ENCODE assay signal across 13 cellular contexts in genomic region chr10:97649405-97649750, GRCh38. TPM values are rescaled to one million over a fixed set of nuclear protein-coding genes. Genes with fewer than 3 reads are reported as not detected.
DNase-seq lines count a peak whose midpoint lies in the region; ATAC-seq and TF ChIP-seq lines count a peak whose summit lies in the region.
"Not testable (repeated sequence)": the region's sequence is repeated elsewhere in the genome, so short reads cannot be mapped to it uniquely, and the experiment has no call there.
"Had no signal": no experiment of that assay in that cellular context is flagged by ENCODE, and none has a peak within 500 bp of the region (broad histone marks: within the 10 kb centered on the region; RNA-seq: fewer than 3 reads in every experiment).

No MANE protein-coding gene starts in this region.

- BruUV-seq in HCT116 (replicated peaks; lab: Mats Ljungman, UMichigan): not testable (repeated sequence)

- intact Hi-C loops in HCT116 (cut with micrococcal nuclease): not testable (repeated sequence)

- H3K36me3 Mint-ChIP-seq in activated T-helper 17 cell treated with anti-CD3 and anti-CD28 coated beads, Interleukin-2, amount 50 U/mL, for 72 hours (ENCODE audit: low read depth): peaks cover 46% of the 10 kb centered on the region
- H3K36me3 Mint-ChIP-seq in central memory CD8-positive, alpha-beta T cell (ENCODE audit: insufficient read depth): peaks cover 26% of the 10 kb centered on the region
- peaks cover 10 to 14% of the 10 kb centered on the region in 2 donors for H3K36me3 Mint-ChIP-seq in naive B cell

- not testable (repeated sequence) for TF ChIP-seq CTCF in AG04450 (IDR thresholded peaks at IDR 0.05; ENCODE audit: low read depth, low read length); HCT116 (IDR thresholded peaks at IDR 0.05 in 2 of 3, conservative IDR thresholded peaks at IDR 0.05 in 1 of 3; ENCODE audit: borderline replicate concordance in 1 of 3, insufficient read depth in 1 of 3, low read depth in 2 of 3, low read length in 2 of 3); hepatocyte (IDR thresholded peaks at IDR 0.05; ENCODE audit: poor library complexity)

- not testable (repeated sequence) for H4K20me1 ChIP-seq in HCT116 (ENCODE audit: insufficient read depth); hepatocyte (ENCODE audit: insufficient read depth, poor library complexity, severe bottlenecking)

- POLR2A ChIA-PET in AG04450 (lab: Yijun Ruan, JAX) (interaction anchor here (1.0 to 1.7 kb wide), 3 partner anchors 9 to 38 kb away, joined by 5 to 10 read pairs (median 7); partner anchors contain the start of genes AVPI1 and PI4K2A), HCT116 (lab: Charles Lee) (interaction anchor here (1.1 kb wide), 1 partner anchor 9 kb away, joined by 8 read pairs; the partner anchor contains the start of gene PI4K2A)

- H3K9ac ChIP-seq in HCT116 (ENCODE audit: low read length): peak overlapping the region; percentile 55

- not testable (repeated sequence) for H3K9me3 Mint-ChIP-seq in activated T-helper 17 cell treated with anti-CD3 and anti-CD28 coated beads, Interleukin-2, amount 50 U/mL, for 72 hours; central memory CD8-positive, alpha-beta T cell; naive B cell; stimulated activated naive CD8-positive, alpha-beta T cell treated with anti-CD3 and anti-CD28 coated beads, Interleukin-15, amount 100 ng/mL, for 72 hours

- not testable (repeated sequence) for H2AFZ ChIP-seq in HCT116 (ENCODE audit: low read depth, low read length, poor library complexity, severe bottlenecking); hepatocyte

- peaks cover 36% of the 10 kb centered on the region for H3K79me2 ChIP-seq in HCT116 (ENCODE audit: insufficient read depth, low read length)
- H3K79me2 ChIP-seq in hepatocyte: peaks cover 68% of the 10 kb centered on the region

- not testable (repeated sequence) for H3K27me3 Mint-ChIP-seq in activated T-helper 17 cell treated with anti-CD3 and anti-CD28 coated beads, Interleukin-2, amount 50 U/mL, for 72 hours; central memory CD8-positive, alpha-beta T cell; naive B cell; stimulated activated naive CD8-positive, alpha-beta T cell treated with anti-CD3 and anti-CD28 coated beads, Interleukin-15, amount 100 ng/mL, for 72 hours

- peak overlapping the region; percentile 71 for H3K4me3 Mint-ChIP-seq in activated T-helper 17 cell treated with anti-CD3 and anti-CD28 coated beads, Interleukin-2, amount 50 U/mL, for 72 hours
- H3K4me3 Mint-ChIP-seq in central memory CD8-positive, alpha-beta T cell: peak overlapping the region; percentile 62
- peak overlapping the region in 1 of 8 donors; percentile 52 for H3K4me3 Mint-ChIP-seq in naive B cell
- not testable (repeated sequence) for H3K4me3 Mint-ChIP-seq in stimulated activated naive CD8-positive, alpha-beta T cell treated with anti-CD3 and anti-CD28 coated beads, Interleukin-15, amount 100 ng/mL, for 72 hours

- H3K27ac ChIP-seq in AG04450 (ENCODE audit: low read depth, low read length): peak overlapping the region; percentile 67
- H3K27ac ChIP-seq in HCT116 (ENCODE audit: low read depth, low read length): peak overlapping the region; percentile 60
- H3K27ac ChIP-seq in hepatocyte: peak overlapping the region; percentile 86

- not testable (repeated sequence) for TF ChIP-seq POLR2A in HCT116 (IDR thresholded peaks at IDR 0.05; ENCODE audit: borderline replicate concordance, extremely low read depth, insufficient read depth, insufficient read length)

- RAD21 ChIA-PET in HCT116 (lab: Charles Lee; ENCODE audit: low non-redundant PET in 1 of 2, low total read pairs in 2 of 2, uncharacterized antibody in 2 of 2, unreplicated experiment in 2 of 2): not testable (repeated sequence)

- H3K36me3 ChIP-seq in HCT116 (ENCODE audit: control insufficient read depth in 1 of 2, insufficient read depth in 2 of 2, low read length in 2 of 2): peaks cover 11 to 27% of the 10 kb centered on the region in 2 experiments; a peak in 3 of 4 replicates
- not testable (repeated sequence) for H3K36me3 ChIP-seq in hepatocyte (replicated peaks; ENCODE audit: insufficient read depth, low read depth)

- H3K4me1 Mint-ChIP-seq in activated T-helper 17 cell treated with anti-CD3 and anti-CD28 coated beads, Interleukin-2, amount 50 U/mL, for 72 hours: not testable (repeated sequence)
- H3K4me1 Mint-ChIP-seq in central memory CD8-positive, alpha-beta T cell: peaks cover 24% of the 10 kb centered on the region
- H3K4me1 Mint-ChIP-seq in naive B cell: peaks cover 9 to 14% (median 10%) of the 10 kb centered on the region in 3 donors
- peaks cover 11% of the 10 kb centered on the region for H3K4me1 Mint-ChIP-seq in stimulated activated naive CD8-positive, alpha-beta T cell treated with anti-CD3 and anti-CD28 coated beads, Interleukin-15, amount 100 ng/mL, for 72 hours

- H3K27ac Mint-ChIP-seq in activated T-helper 17 cell treated with anti-CD3 and anti-CD28 coated beads, Interleukin-2, amount 50 U/mL, for 72 hours: peak overlapping the region; percentile 94
- peak overlapping the region; percentile 84 for H3K27ac Mint-ChIP-seq in central memory CD8-positive, alpha-beta T cell (ENCODE audit: low read depth)
- peak overlapping the region in 5 of 6 donors; percentile 32 to 83 (median 56) for H3K27ac Mint-ChIP-seq in naive B cell
- peak overlapping the region in 1 of 2 donors; percentile 7 for H3K27ac Mint-ChIP-seq in stimulated activated naive CD8-positive, alpha-beta T cell treated with anti-CD3 and anti-CD28 coated beads, Interleukin-15, amount 100 ng/mL, for 72 hours

- not testable (repeated sequence) for H3K27me3 ChIP-seq in AG04450 (ENCODE audit: control insufficient read depth, insufficient read depth, low read length); HCT116 (ENCODE audit: insufficient read depth, low read length); hepatocyte

- H3K9me2 ChIP-seq in HCT116 (ENCODE audit: insufficient read depth); hepatocyte (replicated peaks; ENCODE audit: insufficient read depth): not testable (repeated sequence)

- WGBS in hepatocyte (ENCODE audit: low lambda C conversion rate, missing lambda C conversion rate): 98% methylated on average over 4 of the region's 4 CpGs

- not testable (repeated sequence) for ATAC-seq in HCT116; activated T-helper 17 cell treated with anti-CD3 and anti-CD28 coated beads, Interleukin-2, amount 50 U/mL, for 72 hours (replicated peaks); naive B cell (ENCODE audit: low read depth in 2 of 2)
- peak; percentile 11; the same call in 2 of the 3 replicates for ATAC-seq in SK-N-SH treated with all-trans-retinoic acid at 6 μM for 48 hours
- peak; percentile 21 for ATAC-seq in central memory CD8-positive, alpha-beta T cell (replicated peaks; ENCODE audit: extremely low read depth, poor library complexity, severe bottlenecking)
- peak; percentile 52 for ATAC-seq in stimulated activated naive CD8-positive, alpha-beta T cell treated with anti-CD3 and anti-CD28 coated beads, Interleukin-15, amount 100 ng/mL, for 72 hours

- H3K4me3 ChIP-seq in AG04450 (ENCODE audit: low read depth, low read length); hepatocyte: not testable (repeated sequence)
- H3K4me3 ChIP-seq in HCT116 (replicated peaks in 1 of 2; ENCODE audit: low read depth in 1 of 2, low read length in 2 of 2): peak overlapping the region in 1 of 2 experiments; percentile 41; a peak in 2 of 4 replicates

- TF ChIP-seq RAD21 in HCT116 (IDR thresholded peaks at IDR 0.05; ENCODE audit: low read depth): not testable (repeated sequence)

- H3K4me2 ChIP-seq in HCT116 (ENCODE audit: low read length): peak overlapping the region; percentile 71
- peak overlapping the region; percentile 3 for H3K4me2 ChIP-seq in hepatocyte

- CTCF ChIA-PET in AG04450 (lab: Charles Lee) (interaction anchor here (0.6 to 1.8 kb wide), 5 partner anchors 27 to 185 kb away, joined by 3 to 13 read pairs (median 5); partner anchors contain the start of gene ANKRD2), HCT116 (lab: Charles Lee) (interaction anchor here (0.8 kb wide), 1 partner anchor 9 kb away, joined by 3 read pairs; the partner anchor contains the start of gene PI4K2A)

- H3K9me3 ChIP-seq in AG04450 (ENCODE audit: control insufficient read depth, insufficient read depth, low read length); HCT116 (ENCODE audit: control insufficient read depth in 1 of 2, insufficient read depth in 1 of 2, low read depth in 1 of 2, low read length in 2 of 2); hepatocyte (ENCODE audit: low read depth): not testable (repeated sequence)

- not testable (repeated sequence) for DNase-seq in AG04450 (ENCODE audit: low read depth, low spot score); HCT116 (ENCODE audit: low read depth, low spot score); central memory CD8-positive, alpha-beta T cell (ENCODE audit: low spot score in 2 of 2); hepatocyte (ENCODE audit: low spot score); naive B cell; stimulated activated naive CD8-positive, alpha-beta T cell treated with anti-CD3 and anti-CD28 coated beads, Interleukin-15, amount 100 ng/mL, for 72 hours

- H3K4me1 ChIP-seq in HCT116 (ENCODE audit: control insufficient read depth in 1 of 2, insufficient read depth in 2 of 2, low read length in 2 of 2): peaks cover 46 to 59% of the 10 kb centered on the region in 2 experiments
- H3K4me1 ChIP-seq in hepatocyte (ENCODE audit: insufficient read depth): not testable (repeated sequence)

RNA-seq across cellular contexts. Expression of gene PI4K2A, which starts 8.9 kb away (rescaled TPM):
- 35.6 and 36.1 TPM in 2 replicates for polyA plus RNA-seq in AG04450 (2011; rRNA removed)
- 25.5 and 28.4 TPM in 2 replicates for polyA minus RNA-seq in AG04450 (2011; rRNA and poly(A)+ RNA removed)
- total RNA-seq in HCT116 (2021; ENCODE audit: unreplicated experiment): 20.0 TPM
- polyA plus RNA-seq in HCT116 (2012): 17.8 TPM in 2 replicates
- 10 to 100 TPM in 1 of 2 donors, 1 to 10 TPM in 1; 6.6 to 12.4 TPM for total RNA-seq in activated T-helper 17 cell treated with anti-CD3 and anti-CD28 coated beads, Interleukin-2, amount 50 U/mL, for 72 hours
- total RNA-seq in hepatocyte: 25.9 and 26.5 TPM in 2 replicates
- 19.6 and 22.4 TPM in 2 replicates for polyA plus RNA-seq in hepatocyte
- 1 to 10 TPM; 5.1 to 7.9 (median 6.4) TPM for polyA plus RNA-seq in naive B cell (ENCODE audit: low read depth in 6 of 6)

RNA-seq across cellular contexts. Expression of gene MORN4, which starts 16.1 kb away (rescaled TPM):
- 14.4 and 16.0 TPM in 2 replicates for polyA plus RNA-seq in AG04450 (2011; rRNA removed)
- 4.6 and 5.0 TPM in 2 replicates for polyA minus RNA-seq in AG04450 (2011; rRNA and poly(A)+ RNA removed)
- total RNA-seq in HCT116 (2021; ENCODE audit: unreplicated experiment): 8.0 TPM
- polyA plus RNA-seq in HCT116 (2012): 9.7 and 13.9 TPM in 2 replicates
- total RNA-seq in activated T-helper 17 cell treated with anti-CD3 and anti-CD28 coated beads, Interleukin-2, amount 50 U/mL, for 72 hours: 1 to 10 TPM in 1 of 2 donors, under 1 TPM in 1; 0.79 to 2.4 TPM
- total RNA-seq in hepatocyte: 8.5 and 10.6 TPM in 2 replicates
- polyA plus RNA-seq in hepatocyte: 15.6 and 18.4 TPM in 2 replicates
- polyA plus RNA-seq in naive B cell (ENCODE audit: low read depth in 6 of 6): 1 to 10 TPM in 2 of 6 donors, under 1 TPM in 3, not detected in 1; 0.27 to 2.1 (median 0.77) TPM

RNA-seq across cellular contexts. Expression of gene AVPI1, which starts 37.7 kb away (rescaled TPM):
- polyA plus RNA-seq in AG04450 (2011; rRNA removed) (26.5 and 36.9 TPM in 2 replicates), hepatocyte (28.5 and 34.1 TPM in 2 replicates), naive B cell (ENCODE audit: low read depth in 6 of 6) (1 to 10 TPM; 1.4 to 4.0 (median 2.3) TPM)
- polyA minus RNA-seq in AG04450 (2011; rRNA and poly(A)+ RNA removed): 21.9 and 29.1 TPM in 2 replicates
- total RNA-seq in HCT116 (2021; ENCODE audit: unreplicated experiment) (26.7 TPM), hepatocyte (23.8 and 26.4 TPM in 2 replicates)
- 37.1 and 59.0 TPM in 2 replicates for polyA plus RNA-seq in HCT116 (2012)
- 1 to 10 TPM; 1.5 to 1.9 TPM for total RNA-seq in activated T-helper 17 cell treated with anti-CD3 and anti-CD28 coated beads, Interleukin-2, amount 50 U/mL, for 72 hours

RNA-seq across cellular contexts. Expression of gene C10orf62, which starts 59.9 kb away (rescaled TPM):
- not detected in 2 replicates for polyA plus RNA-seq in AG04450 (2011; rRNA removed)
- polyA minus RNA-seq in AG04450 (2011; rRNA and poly(A)+ RNA removed): not detected in 2 replicates
- 0.32 TPM for total RNA-seq in HCT116 (2021; ENCODE audit: unreplicated experiment)
- 0.14 TPM in 1 of 2 replicates, not detected in the other for polyA plus RNA-seq in HCT116 (2012)
- not detected for total RNA-seq in activated T-helper 17 cell treated with anti-CD3 and anti-CD28 coated beads, Interleukin-2, amount 50 U/mL, for 72 hours
- total RNA-seq in hepatocyte: 0.23 TPM in 1 of 2 replicates, not detected in the other
- polyA plus RNA-seq in hepatocyte: not detected in 2 replicates
- not detected for polyA plus RNA-seq in naive B cell (ENCODE audit: low read depth in 6 of 6)
- total RNA-seq: Daoy, H7, mucosa of descending colon, sigmoid colon had no signal
- polyA plus RNA-seq: sigmoid colon, thymus had no signal
